8 cellular contexts compared by ENCODE assay signal in the genomic region with DNA sequence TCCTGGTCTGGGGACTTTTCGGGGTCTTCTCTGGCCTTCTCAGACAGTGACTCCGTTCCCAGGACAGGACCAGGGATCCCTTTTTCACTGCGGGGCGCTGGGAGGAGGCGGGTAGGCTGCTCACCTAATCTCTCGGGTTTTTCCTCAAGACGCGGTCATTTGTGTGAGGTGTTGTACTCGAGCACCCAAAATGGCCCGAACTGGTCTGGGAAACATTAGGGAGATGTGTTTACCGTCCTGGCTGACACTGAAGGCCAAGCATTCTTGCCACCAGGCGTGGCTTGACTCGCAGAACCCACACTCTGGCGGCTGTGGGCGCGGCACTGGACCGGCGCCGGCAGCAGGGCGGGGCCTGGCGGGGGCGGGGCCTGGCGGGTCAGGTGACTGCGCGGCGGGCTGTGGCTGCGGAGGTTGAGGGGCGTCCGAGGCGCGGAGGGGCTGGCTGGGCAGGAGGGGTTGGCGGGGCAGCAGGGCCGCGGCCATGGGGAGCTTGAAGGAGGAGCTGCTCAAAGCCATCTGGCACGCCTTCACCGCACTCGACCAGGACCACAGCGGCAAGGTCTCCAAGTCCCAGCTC. TPM values are rescaled to one million over a fixed set of nuclear protein-coding genes. Genes with fewer than 3 reads are reported as not detected.
DNase-seq lines count a peak whose midpoint lies in the region; ATAC-seq, FAIRE-seq and TF ChIP-seq lines count a peak whose summit lies in the region.

Gene SWAP70 (plus strand): TSS at position 379 of the 577 bp plus-strand sequence. CDS start 103 bp downstream, at position 482.

- H3K36me3 Mint-ChIP-seq in T-cell: no peaks in the 10 kb centered on the region

- no peaks in the 10 kb centered on the region for H3K27me3 ChIP-seq in right atrium auricular region

- peaks cover 0 to 5% (median 3%) of the 10 kb centered on the region in 3 donors for H3K9me3 Mint-ChIP-seq in T-cell

- ATAC-seq in T-cell (replicated peaks in 1 of 4): peak; percentile 88 to 95 (median 94)

- H3K27me3 Mint-ChIP-seq in T-cell: peaks cover 25% of the 10 kb centered on the region in 2 donors

- H3K4me1 Mint-ChIP-seq in T-cell: peaks cover 15 to 22% (median 21%) of the 10 kb centered on the region in 3 donors

- peak within 1 kb of the TSS; percentile 79 to 86 (median 82) for H3K4me3 Mint-ChIP-seq in T-cell

- H3K27ac ChIP-seq in right atrium auricular region: peak within 1 kb of the TSS; percentile 92 to 97

- CTCF ChIA-PET in T-cell (lab: Charles Lee): no interaction called here

- DNase-seq in GM03348 (ENCODE audit: low spot score) (peak; percentile 94), GOT3 (lab: John Stamatoyannopoulos, UW) (peak; percentile 22), LHCN-M2 (ENCODE audit: low read depth) (peak; percentile 85), T-cell (peak; percentile 22 to 78 (median 59)), amygdala (lab: John Stamatoyannopoulos, UW) (peak in 53 of 56 donors; percentile 16 to 87 (median 63)), right atrium auricular region (ENCODE audit: low spot score) (peak; percentile 93), putamen (ENCODE audit: low spot score) (peak; percentile 66), urothelium cell line (ENCODE audit: low spot score) (peak; percentile 93)

- H3K27ac Mint-ChIP-seq in T-cell: peak within 1 kb of the TSS; percentile 59 to 61

- POLR2A ChIA-PET in T-cell (lab: Charles Lee): no interaction called here

- H3K4me1 ChIP-seq in right atrium auricular region: peaks cover 0 to 6% of the 10 kb centered on the region in 2 donors

- TF ChIP-seq CTCF in right atrium auricular region (IDR thresholded peaks at IDR 0.05): peak; percentile 31 to 58

- FAIRE-seq in urothelium cell line (lab: Jason Lieb, UNC): peak; percentile 61

- H3K36me3 ChIP-seq in right atrium auricular region: no peaks in the 10 kb centered on the region

- H3K4me3 ChIP-seq in right atrium auricular region: peak within 1 kb of the TSS; percentile 92 to 97

- H3K9me3 ChIP-seq in right atrium auricular region: peaks cover 5 to 8% of the 10 kb centered on the region in 2 donors

RNA-seq across cellular contexts. Expression of gene SWAP70, which starts in this region (rescaled TPM):
- total RNA-seq in LHCN-M2 (2014; rRNA removed) (19.4 and 24.1 TPM in 2 replicates), T-cell (10 to 100 TPM in 1 of 5 donors, 1 to 10 TPM in 4; 4.5 to 14.3 (median 7.3) TPM), right atrium auricular region (10 to 100 TPM; 18.7 to 33.4 TPM)
- polyA plus RNA-seq in LHCN-M2 (2012): 20.1 TPM

Comparison
In these comparisons a context has a peak if more than half of its experiments do, and no peak if none do; other contexts are left out.
1. Peak in every context shown above with its lines: DNase-seq, ATAC-seq, H3K4me3 ChIP-seq and H3K27ac ChIP-seq.
2. DNase-seq: peak in every context shown above with its lines; median percentile 94 in GM03348; 93 in right atrium auricular region; 93 in urothelium cell line; 85 in LHCN-M2; 66 in putamen; 63 in amygdala; 59 in T-cell; 22 in GOT3.